ENCODE assay signal across 8 cellular contexts in genomic region chr12:51424662-51425539, GRCh38. TPM values are rescaled to one million over a fixed set of nuclear protein-coding genes. Genes with fewer than 3 reads are reported as not detected.
DNase-seq lines count a peak whose midpoint lies in the region; ATAC-seq and TF ChIP-seq lines count a peak whose summit lies in the region.

SLC4A8 (plus strand) TSS chr12:51424831; CDS start chr12:51424988, 157 bp downstream.

- DNase-seq in DMS153 (lab: John Stamatoyannopoulos, UW) (peak; percentile 70), RPMI7951 (ENCODE audit: low read depth) (peak; percentile 81), fibroblast of the aortic adventitia (ENCODE audit: low read depth) (peak; percentile 70)
- peak; percentile 71 for DNase-seq in Jurkat, Clone E6-1 (ENCODE audit: low read depth, low spot score)
- peak; percentile 79 for DNase-seq in activated T-helper 2 cell treated with anti-CD3 and anti-CD28 coated beads, Interferon-gamma antibody, Interleukin-2, Interleukin-4, amounts not matched to agents 10 μg/mL and 5 μg/mL and 100 μg/mL, durations not matched to agents 14 hours and 24 hours and 36 hours (ENCODE audit: low spot score)
- DNase-seq in natural killer cell treated with Interleukin-12 subunit alpha and Interleukin-12 subunit beta and Interleukin-15 and Interleukin-18, amount 100 ng/mL, for 72 hours (ENCODE audit: low spot score) = peak; percentile 95
- DNase-seq in stimulated activated naive CD4-positive, alpha-beta T cell (lab: John Stamatoyannopoulos, UW) = peak; percentile 24 to 68 (median 50)

- H3K27ac Mint-ChIP-seq in activated T-helper 2 cell treated with anti-CD3 and anti-CD28 coated beads, Interferon-gamma antibody, Interleukin-2, Interleukin-4, amounts not matched to agents 10 μg/mL and 5 μg/mL and 100 μg/mL, durations not matched to agents 14 hours and 24 hours and 36 hours = no peak within 1 kb of the TSS
- peak within 1 kb of the TSS in 1 of 2 donors; percentile 41 for H3K27ac Mint-ChIP-seq in natural killer cell treated with Interleukin-12 subunit alpha and Interleukin-12 subunit beta and Interleukin-15 and Interleukin-18, amount 100 ng/mL, for 72 hours

- H3K9me3 Mint-ChIP-seq in activated T-helper 2 cell treated with anti-CD3 and anti-CD28 coated beads, Interferon-gamma antibody, Interleukin-2, Interleukin-4, amounts not matched to agents 10 μg/mL and 5 μg/mL and 100 μg/mL, durations not matched to agents 14 hours and 24 hours and 36 hours = no peaks in the 10 kb centered on the region
- no peaks in the 10 kb centered on the region for H3K9me3 Mint-ChIP-seq in natural killer cell treated with Interleukin-12 subunit alpha and Interleukin-12 subunit beta and Interleukin-15 and Interleukin-18, amount 100 ng/mL, for 72 hours

- peak; percentile 82 for TF ChIP-seq CTCF in fibroblast of the aortic adventitia (IDR thresholded peaks at IDR 0.05; ENCODE audit: insufficient read depth, low read length)

- peaks cover 5% of the 10 kb centered on the region for H3K27me3 Mint-ChIP-seq in activated T-helper 2 cell treated with anti-CD3 and anti-CD28 coated beads, Interferon-gamma antibody, Interleukin-2, Interleukin-4, amounts not matched to agents 10 μg/mL and 5 μg/mL and 100 μg/mL, durations not matched to agents 14 hours and 24 hours and 36 hours (ENCODE audit: low read depth)
- H3K27me3 Mint-ChIP-seq in natural killer cell treated with Interleukin-12 subunit alpha and Interleukin-12 subunit beta and Interleukin-15 and Interleukin-18, amount 100 ng/mL, for 72 hours = no peaks in the 10 kb centered on the region

- intact Hi-C loops in activated T-helper 2 cell treated with anti-CD3 and anti-CD28 coated beads, Interferon-gamma antibody, Interleukin-2, Interleukin-4, amounts not matched to agents 10 μg/mL and 5 μg/mL and 100 μg/mL, durations not matched to agents 14 hours and 24 hours and 36 hours (cut with micrococcal nuclease) = loop anchor here (5.0 kb wide), 2 partner anchors 397 to 452 kb away; no protein-coding TSS in a partner anchor

- peak within 1 kb of the TSS; percentile 67 for H3K4me3 ChIP-seq in Jurkat, Clone E6-1 (ENCODE audit: low read length)
- H3K4me3 ChIP-seq in fibroblast of the aortic adventitia (ENCODE audit: low read depth, low read length) = peak within 1 kb of the TSS; percentile 77

- peak within 1 kb of the TSS; percentile 77 for H3K4me3 Mint-ChIP-seq in activated T-helper 2 cell treated with anti-CD3 and anti-CD28 coated beads, Interferon-gamma antibody, Interleukin-2, Interleukin-4, amounts not matched to agents 10 μg/mL and 5 μg/mL and 100 μg/mL, durations not matched to agents 14 hours and 24 hours and 36 hours (ENCODE audit: low read depth)
- peak within 1 kb of the TSS; percentile 89 for H3K4me3 Mint-ChIP-seq in natural killer cell treated with Interleukin-12 subunit alpha and Interleukin-12 subunit beta and Interleukin-15 and Interleukin-18, amount 100 ng/mL, for 72 hours

- ATAC-seq in GM21619 (IDR thresholded peaks at IDR 0.05; ENCODE audit: unreplicated experiment) = peak; percentile 81
- ATAC-seq in natural killer cell treated with Interleukin-12 subunit alpha and Interleukin-12 subunit beta and Interleukin-15 and Interleukin-18, amount 100 ng/mL, for 72 hours = peak; percentile 98

- H3K36me3 Mint-ChIP-seq in activated T-helper 2 cell treated with anti-CD3 and anti-CD28 coated beads, Interferon-gamma antibody, Interleukin-2, Interleukin-4, amounts not matched to agents 10 μg/mL and 5 μg/mL and 100 μg/mL, durations not matched to agents 14 hours and 24 hours and 36 hours (ENCODE audit: low read depth) = no peaks in the 10 kb centered on the region
- no peaks in the 10 kb centered on the region for H3K36me3 Mint-ChIP-seq in natural killer cell treated with Interleukin-12 subunit alpha and Interleukin-12 subunit beta and Interleukin-15 and Interleukin-18, amount 100 ng/mL, for 72 hours

- peaks cover 15% of the 10 kb centered on the region for H3K4me1 Mint-ChIP-seq in activated T-helper 2 cell treated with anti-CD3 and anti-CD28 coated beads, Interferon-gamma antibody, Interleukin-2, Interleukin-4, amounts not matched to agents 10 μg/mL and 5 μg/mL and 100 μg/mL, durations not matched to agents 14 hours and 24 hours and 36 hours (ENCODE audit: low read depth)
- peaks cover 10 to 13% of the 10 kb centered on the region in 2 donors for H3K4me1 Mint-ChIP-seq in natural killer cell treated with Interleukin-12 subunit alpha and Interleukin-12 subunit beta and Interleukin-15 and Interleukin-18, amount 100 ng/mL, for 72 hours (ENCODE audit: low read depth in 2 of 2)

RNA-seq across cellular contexts. Expression of gene SLC4A8, which starts in this region (rescaled TPM):
- polyA plus RNA-seq in Jurkat, Clone E6-1 (2012; ENCODE audit: insufficient read depth, insufficient read length) = 4.1 TPM
- total RNA-seq in RPMI7951 (2014; rRNA removed; shearing (Covaris generic)) = 0.78 and 0.96 TPM in 2 replicates
- total RNA-seq in activated T-helper 2 cell treated with anti-CD3 and anti-CD28 coated beads, Interferon-gamma antibody, Interleukin-2, Interleukin-4, amounts not matched to agents 10 μg/mL and 5 μg/mL and 100 μg/mL, durations not matched to agents 14 hours and 24 hours and 36 hours = 1.6 and 2.6 TPM in 2 replicates
- 4.7 and 8.4 TPM in 2 replicates for total RNA-seq in fibroblast of the aortic adventitia (ENCODE audit: low replicate concordance)
- 1 to 10 TPM; 4.3 to 6.3 TPM for total RNA-seq in natural killer cell treated with Interleukin-12 subunit alpha and Interleukin-12 subunit beta and Interleukin-15 and Interleukin-18, amount 100 ng/mL, for 72 hours

Comparison
In these comparisons a context has a peak if more than half of its experiments do, and no peak if none do; other contexts are left out.
1. Peak in every context shown above with its lines: DNase-seq, ATAC-seq and H3K4me3 ChIP-seq.
2. Peak in DNase-seq in RPMI7951; RNA of the gene not detected or under 1 TPM.